20 cellular contexts compared by ENCODE assay signal in the genomic region with DNA sequence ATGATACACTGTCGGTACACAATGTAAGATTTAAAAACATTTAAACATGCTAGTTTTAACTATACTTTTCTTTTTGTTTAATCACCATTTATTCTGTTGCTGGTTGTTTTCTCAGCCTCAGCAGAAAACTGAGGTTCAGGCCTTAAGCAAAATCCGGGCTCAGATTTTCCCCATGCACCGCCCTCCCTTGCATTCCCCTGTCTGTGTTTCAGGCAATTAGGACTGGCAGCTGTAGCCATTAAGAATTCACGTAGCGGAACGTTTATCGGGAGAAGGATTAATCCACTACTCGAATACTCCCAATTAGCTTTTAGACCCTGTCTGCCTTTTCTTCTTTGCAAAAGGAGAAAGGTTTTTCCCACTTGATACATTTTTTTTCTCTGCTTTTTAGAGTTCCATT.
A peak's percentile ranks its signal among the peaks of the same experiment; 100 is the strongest.
DNase-seq lines count a peak whose midpoint lies in the region; ATAC-seq, FAIRE-seq and TF ChIP-seq lines count a peak whose summit lies in the region.
"Had no signal": no experiment of that assay in that cellular context is flagged by ENCODE, and none has a peak within 500 bp of the region (broad histone marks: within the 10 kb centered on the region; RNA-seq: fewer than 3 reads in every experiment).

No MANE protein-coding gene starts in this region.

- H3K4me2 ChIP-seq in neural cell (ENCODE audit: low read length) = no peak overlapping the region

- H2AFZ ChIP-seq in neural cell (ENCODE audit: low read depth, low read length) = no peak overlapping the region

- DNase-seq in D721Med (ENCODE audit: insufficient read length, low spot score) = no peak
- peak; percentile 49 for DNase-seq in NCI-H1105 (lab: John Stamatoyannopoulos, UW)
- DNase-seq in NCI-H524 treated with DMSO at 0.1 percent for 48 hours (lab: John Stamatoyannopoulos, UW) = peak; percentile 78
- no peak for DNase-seq in left colon
- no peak for DNase-seq in NCI-H2081 treated with DMSO at 0.1 percent for 48 hours (lab: John Stamatoyannopoulos, UW)
- DNase-seq in HTR-8/SVneo (ENCODE audit: insufficient read length, low spot score) = no peak
- DNase-seq in DMS 273 treated with DMSO at 0.1 percent for 48 hours (lab: John Stamatoyannopoulos, UW) = no peak
- DNase-seq: activated B cell treated with CpG ODN at 0.5 μM for 24 hours; activated CD4-positive, alpha-beta memory T cell treated with anti-CD3 and anti-CD28 coated beads for 36 hours; activated T-cell treated with anti-CD3 and anti-CD28 coated beads for 4 hours; adrenal gland; H9; heart right ventricle; Kasumi-1; NK-92 treated with Interleukin-12 subunit alpha and Interleukin-12 subunit beta, amount 100 ng/mL, for 24 hours; stimulated activated CD4-positive, alpha-beta T cell treated with anti-CD3 and anti-CD28 coated beads, Interleukin-12 subunit alpha, Interleukin-12 subunit beta, amount 100 ng/mL, for 4 hours; stomach; upper lobe of right lung had no signal

- peak overlapping the region; percentile 36 for H3K4me3 ChIP-seq in neural cell (ENCODE audit: low read length)
- H3K4me3 ChIP-seq: adrenal gland, breast epithelium, heart right ventricle, stomach, upper lobe of right lung had no signal

- no peaks in the 10 kb centered on the region for H3K36me3 ChIP-seq in neural cell (ENCODE audit: insufficient read depth, low read length)
- H3K36me3 ChIP-seq: adrenal gland, breast epithelium, heart right ventricle, stomach, upper lobe of right lung had no signal

- no peaks in the 10 kb centered on the region for H3K9me2 ChIP-seq in neural cell (ENCODE audit: insufficient read depth, low read length)

- H4K20me1 ChIP-seq in neural cell (ENCODE audit: insufficient read depth) = no peaks in the 10 kb centered on the region

- intact Hi-C loops in left colon (cut with DNase I, micrococcal nuclease) = no loop called here

- H3K9ac ChIP-seq in neural cell (ENCODE audit: low read length) = peak overlapping the region; percentile 8

- TF ChIP-seq RAD21 in neural cell (conservative IDR thresholded peaks at IDR 0.05) = no peak

- no peak for ATAC-seq in left colon
- ATAC-seq: heart right ventricle, upper lobe of right lung had no signal

- peak overlapping the region; percentile 21 for H3K27ac ChIP-seq in neural cell (ENCODE audit: low read length)
- H3K27ac ChIP-seq: adrenal gland, breast epithelium, heart right ventricle, stomach, upper lobe of right lung had no signal

- TF ChIP-seq CTCF in D721Med (IDR thresholded peaks at IDR 0.05; ENCODE audit: insufficient read depth, missing control alignments) (no peak), neural cell (IDR thresholded peaks at IDR 0.05; ENCODE audit: poor library complexity, severe bottlenecking) (no peak)

- FAIRE-seq in D721Med (lab: Jason Lieb, UNC) (peak; percentile 11), HTR-8/SVneo (lab: Jason Lieb, UNC) (no peak)

- TF ChIP-seq EP300 in neural cell (conservative IDR thresholded peaks at IDR 0.05; ENCODE audit: poor library complexity, severe bottlenecking) = no peak

- H3K27me3 ChIP-seq in neural cell (ENCODE audit: insufficient read depth, low read depth, low read length) = no peaks in the 10 kb centered on the region
- H3K27me3 ChIP-seq: adrenal gland, breast epithelium, heart right ventricle, stomach, upper lobe of right lung had no signal

- H3K9me3 ChIP-seq in neural cell (ENCODE audit: low read length) = no peaks in the 10 kb centered on the region
- H3K9me3 ChIP-seq: adrenal gland, breast epithelium, stomach, upper lobe of right lung had no signal

- H3K79me2 ChIP-seq in neural cell (replicated peaks; ENCODE audit: insufficient read depth, low read length) = no peaks in the 10 kb centered on the region

- H3F3A ChIP-seq in neural cell (ENCODE audit: insufficient read depth, low read length, poor library complexity, severe bottlenecking) = no peaks in the 10 kb centered on the region

TF ChIP-seq in neural cell, 6 proteins besides CTCF, POLR2A, EP300 and RAD21:
- TF ChIP-seq TAF1 (IDR thresholded peaks at IDR 0.05; ENCODE audit: low read depth) = no peak
- TF ChIP-seq MXI1 (conservative IDR thresholded peaks at IDR 0.05; ENCODE audit: poor library complexity, severe bottlenecking) = no peak
- no peak for TF ChIP-seq SMC3 (conservative IDR thresholded peaks at IDR 0.05; ENCODE audit: poor library complexity)
- no peak for TF ChIP-seq POLR2AphosphoS5 (IDR thresholded peaks at IDR 0.05)
- TF ChIP-seq, protein P1, sequence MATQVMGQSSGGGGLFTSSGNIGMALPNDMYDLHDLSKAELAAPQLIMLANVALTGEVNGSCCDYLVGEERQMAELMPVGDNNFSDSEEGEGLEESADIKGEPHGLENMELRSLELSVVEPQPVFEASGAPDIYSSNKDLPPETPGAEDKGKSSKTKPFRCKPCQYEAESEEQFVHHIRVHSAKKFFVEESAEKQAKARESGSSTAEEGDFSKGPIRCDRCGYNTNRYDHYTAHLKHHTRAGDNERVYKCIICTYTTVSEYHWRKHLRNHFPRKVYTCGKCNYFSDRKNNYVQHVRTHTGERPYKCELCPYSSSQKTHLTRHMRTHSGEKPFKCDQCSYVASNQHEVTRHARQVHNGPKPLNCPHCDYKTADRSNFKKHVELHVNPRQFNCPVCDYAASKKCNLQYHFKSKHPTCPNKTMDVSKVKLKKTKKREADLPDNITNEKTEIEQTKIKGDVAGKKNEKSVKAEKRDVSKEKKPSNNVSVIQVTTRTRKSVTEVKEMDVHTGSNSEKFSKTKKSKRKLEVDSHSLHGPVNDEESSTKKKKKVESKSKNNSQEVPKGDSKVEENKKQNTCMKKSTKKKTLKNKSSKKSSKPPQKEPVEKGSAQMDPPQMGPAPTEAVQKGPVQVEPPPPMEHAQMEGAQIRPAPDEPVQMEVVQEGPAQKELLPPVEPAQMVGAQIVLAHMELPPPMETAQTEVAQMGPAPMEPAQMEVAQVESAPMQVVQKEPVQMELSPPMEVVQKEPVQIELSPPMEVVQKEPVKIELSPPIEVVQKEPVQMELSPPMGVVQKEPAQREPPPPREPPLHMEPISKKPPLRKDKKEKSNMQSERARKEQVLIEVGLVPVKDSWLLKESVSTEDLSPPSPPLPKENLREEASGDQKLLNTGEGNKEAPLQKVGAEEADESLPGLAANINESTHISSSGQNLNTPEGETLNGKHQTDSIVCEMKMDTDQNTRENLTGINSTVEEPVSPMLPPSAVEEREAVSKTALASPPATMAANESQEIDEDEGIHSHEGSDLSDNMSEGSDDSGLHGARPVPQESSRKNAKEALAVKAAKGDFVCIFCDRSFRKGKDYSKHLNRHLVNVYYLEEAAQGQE (IDR thresholded peaks at IDR 0.05; ENCODE audit: borderline replicate concordance) = no peak
- no peak for TF ChIP-seq EZH2 (IDR thresholded peaks at IDR 0.05; ENCODE audit: borderline replicate concordance, insufficient read depth, low read length, poor library complexity, severe bottlenecking)

Comparison
In these comparisons a context has a peak if more than half of its experiments do, and no peak if none do; other contexts are left out.
1. DNase-seq: peak in NCI-H1105 (single experiment) and NCI-H524 treated with DMSO at 0.1 percent for 48 hours (single experiment); none in D721Med (single experiment), left colon (0 of 2), NCI-H2081 treated with DMSO at 0.1 percent for 48 hours (single experiment), HTR-8/SVneo (single experiment) and DMS 273 treated with DMSO at 0.1 percent for 48 hours (single experiment).